21 cellular contexts compared by ENCODE assay signal in genomic region chr12:17151917-17152316, GRCh38.
DNase-seq lines count a peak whose midpoint lies in the region; ATAC-seq, FAIRE-seq and TF ChIP-seq lines count a peak whose summit lies in the region.
"Had no signal": no experiment of that assay in that cellular context is flagged by ENCODE, and none has a peak within 500 bp of the region (broad histone marks: within the 10 kb centered on the region; RNA-seq: fewer than 3 reads in every experiment).

No MANE protein-coding gene starts in this region.

- no peak for TF ChIP-seq RAD21 in HepG2 (CRISPR knock-in tag; IDR thresholded peaks at IDR 0.05)

- no peak for FAIRE-seq in HepG2 (lab: Jason Lieb, UNC)
- FAIRE-seq in small intestine (lab: Jason Lieb, UNC): no peak
- FAIRE-seq: A204.1, G401.6, GM12891, GM19239 had no signal

- no peak for ATAC-seq in HepG2

- H4K20me1 ChIP-seq in hepatocyte (ENCODE audit: insufficient read depth, poor library complexity, severe bottlenecking): no peaks in the 10 kb centered on the region
- no peaks in the 10 kb centered on the region for H4K20me1 ChIP-seq in HepG2 (ENCODE audit: insufficient read depth, low read length)
- H4K20me1 ChIP-seq: BLaER1 had no signal

- no peaks in the 10 kb centered on the region for H3K4me1 ChIP-seq in hepatocyte (ENCODE audit: insufficient read depth)
- H3K4me1 ChIP-seq in HepG2 (ENCODE audit: insufficient read depth, low read length): no peaks in the 10 kb centered on the region
- no peaks in the 10 kb centered on the region for H3K4me1 ChIP-seq in small intestine (ENCODE audit: control insufficient read depth in 2 of 2, insufficient read depth in 1 of 2, low read depth in 1 of 2, low read length in 1 of 2)
- H3K4me1 ChIP-seq: BE2C had no signal

- no peak for TF ChIP-seq CTCF in hepatocyte (IDR thresholded peaks at IDR 0.05; ENCODE audit: poor library complexity)
- TF ChIP-seq CTCF in HepG2 (CRISPR knock-in tag; IDR thresholded peaks at IDR 0.05): no peak

- H3K4me2 ChIP-seq in hepatocyte: no peak overlapping the region
- no peak overlapping the region for H3K4me2 ChIP-seq in HepG2 (ENCODE audit: low read depth, low read length)
- H3K4me2 ChIP-seq: BLaER1 had no signal

- intact Hi-C loops in HepG2 (cut with micrococcal nuclease; ENCODE audit: unreplicated experiment): no loop called here

- no TSS peak for BruUV-seq in HepG2 (replicated peaks; lab: Mats Ljungman, UMichigan)

- H3K9ac ChIP-seq in HepG2 (ENCODE audit: insufficient read depth, low read depth, low read length): no peak overlapping the region
- H3K9ac ChIP-seq: BLaER1 had no signal

- no peaks in the 10 kb centered on the region for H3K36me3 ChIP-seq in hepatocyte (replicated peaks; ENCODE audit: insufficient read depth, low read depth)
- no peaks in the 10 kb centered on the region for H3K36me3 ChIP-seq in HepG2 (replicated peaks in 1 of 2; ENCODE audit: control insufficient read depth in 1 of 2, insufficient read depth in 2 of 2, low read length in 2 of 2)
- H3K36me3 ChIP-seq in small intestine (ENCODE audit: control insufficient read depth in 2 of 2, insufficient read depth in 2 of 2, low read length in 2 of 2): no peaks in the 10 kb centered on the region
- H3K36me3 ChIP-seq: BE2C, BLaER1 had no signal

- TF ChIP-seq EP300 in HepG2 (IDR thresholded peaks at IDR 0.05; ENCODE audit: low read depth in 2 of 2, low read length in 2 of 2): no peak
- TF ChIP-seq EP300 in HepG2 (CRISPR knock-in tag; IDR thresholded peaks at IDR 0.05; ENCODE audit: borderline replicate concordance): no peak

- H2AFZ ChIP-seq in hepatocyte: no peak overlapping the region
- H2AFZ ChIP-seq in HepG2 (ENCODE audit: low read length): no peak overlapping the region

- TF ChIP-seq POLR2A in HepG2 (IDR thresholded peaks at IDR 0.05; ENCODE audit: insufficient read depth in 1 of 2, low read depth in 2 of 2, low read length in 2 of 2): no peak

- no peaks in the 10 kb centered on the region for H3K9me3 ChIP-seq in hepatocyte (ENCODE audit: low read depth)
- peaks cover 55% of the 10 kb centered on the region for H3K9me3 ChIP-seq in HepG2 (ENCODE audit: low read length)
- H3K9me3 ChIP-seq in small intestine (ENCODE audit: control insufficient read depth, low read depth): no peaks in the 10 kb centered on the region
- H3K9me3 ChIP-seq: BE2C had no signal

- H3K27ac ChIP-seq in hepatocyte (no peak overlapping the region), HepG2 (ENCODE audit: extremely low read length, insufficient read depth, low read length) (no peak overlapping the region), small intestine (ENCODE audit: low read depth in 1 of 2, low read length in 1 of 2) (no peak overlapping the region)
- H3K27ac ChIP-seq: BLaER1 had no signal

- H3K27me3 ChIP-seq in hepatocyte: no peaks in the 10 kb centered on the region
- no peaks in the 10 kb centered on the region for H3K27me3 ChIP-seq in HepG2 (ENCODE audit: control insufficient read depth in 1 of 2, insufficient read depth in 2 of 2, low read length in 2 of 2)
- no peaks in the 10 kb centered on the region for H3K27me3 ChIP-seq in small intestine (ENCODE audit: control insufficient read depth in 2 of 2, insufficient read depth in 2 of 2, low read length in 2 of 2)
- H3K27me3 ChIP-seq: BE2C, BLaER1 had no signal

- 83% methylated on average over 2 of the region's 2 CpGs for WGBS in hepatocyte (ENCODE audit: low lambda C conversion rate, missing lambda C conversion rate)
- 0% methylated on average over 2 of the region's 2 CpGs for WGBS in HepG2 (ENCODE audit: low lambda C conversion rate)
- 18 to 63% (median 47%) methylated on average over 2 of the region's 2 CpGs for WGBS in small intestine, 3 donors

- DNase-seq in hepatocyte (ENCODE audit: low spot score) (peak; percentile 11), HepG2 (ENCODE audit: low spot score) (peak; percentile 1), small intestine (peak; percentile 11), mesenteric fat pad (ENCODE audit: low spot score) (no peak), middle frontal gyrus (ENCODE audit: extremely low spot score, low spot score) (no peak), DMS 273 (lab: John Stamatoyannopoulos, UW; ENCODE audit: unreplicated experiment) (no peak)
- DNase-seq: 8988T; ACHN; BE2C; C1 segment of cervical spinal cord; CD4-positive, alpha-beta memory T cell; CD4-positive, CD25-positive, alpha-beta regulatory T cell; CD8-positive, alpha-beta memory T cell; COR-L47; DMS79 treated with DMSO at 0.1 percent for 48 hours; GF-D8 had no signal

- in situ Hi-C loops in HepG2 (cut with HindIII; ENCODE audit: extremely low pct_ligation_motif_present, low pct_unique_long_range_greater_than_20kb): no loop called here

- POLR2A ChIA-PET in HepG2 (lab: Yijun Ruan, JAX): no interaction called here

- CTCF ChIA-PET in HepG2 (lab: Yijun Ruan, JAX; ENCODE audit: low intra/inter-chr PET ratio, low total read pairs): no interaction called here

- H3K4me3 ChIP-seq in hepatocyte (no peak overlapping the region), HepG2 (replicated peaks in 1 of 3; ENCODE audit: insufficient read depth in 1 of 3, low read depth in 2 of 3, low read length in 3 of 3) (no peak overlapping the region), small intestine (ENCODE audit: low read depth in 1 of 2, low read length in 2 of 2) (no peak overlapping the region)
- H3K4me3 ChIP-seq: BLaER1 had no signal

- no peaks in the 10 kb centered on the region for H3K9me2 ChIP-seq in hepatocyte (replicated peaks; ENCODE audit: insufficient read depth)

- H3K79me2 ChIP-seq in hepatocyte (no peaks in the 10 kb centered on the region), HepG2 (ENCODE audit: insufficient read depth, low read length) (no peaks in the 10 kb centered on the region)

TF ChIP-seq in HepG2, 621 proteins besides CTCF, POLR2A, EP300 and RAD21:
- TF ChIP-seq TP53 (CRISPR knock-in tag; conservative IDR thresholded peaks at IDR 0.05) (no peak), HNF4A (CRISPR knock-in tag; IDR thresholded peaks at IDR 0.05) (0 out of 2 replicates have a peak, but pooled peaks have one; percentile 12), HNRNPL (IDR thresholded peaks at IDR 0.05; ENCODE audit: low read depth, low read length) (no peak), ZKSCAN5 (CRISPR knock-in tag; IDR thresholded peaks at IDR 0.05) (no peak)
- TF ChIP-seq, protein P1, sequence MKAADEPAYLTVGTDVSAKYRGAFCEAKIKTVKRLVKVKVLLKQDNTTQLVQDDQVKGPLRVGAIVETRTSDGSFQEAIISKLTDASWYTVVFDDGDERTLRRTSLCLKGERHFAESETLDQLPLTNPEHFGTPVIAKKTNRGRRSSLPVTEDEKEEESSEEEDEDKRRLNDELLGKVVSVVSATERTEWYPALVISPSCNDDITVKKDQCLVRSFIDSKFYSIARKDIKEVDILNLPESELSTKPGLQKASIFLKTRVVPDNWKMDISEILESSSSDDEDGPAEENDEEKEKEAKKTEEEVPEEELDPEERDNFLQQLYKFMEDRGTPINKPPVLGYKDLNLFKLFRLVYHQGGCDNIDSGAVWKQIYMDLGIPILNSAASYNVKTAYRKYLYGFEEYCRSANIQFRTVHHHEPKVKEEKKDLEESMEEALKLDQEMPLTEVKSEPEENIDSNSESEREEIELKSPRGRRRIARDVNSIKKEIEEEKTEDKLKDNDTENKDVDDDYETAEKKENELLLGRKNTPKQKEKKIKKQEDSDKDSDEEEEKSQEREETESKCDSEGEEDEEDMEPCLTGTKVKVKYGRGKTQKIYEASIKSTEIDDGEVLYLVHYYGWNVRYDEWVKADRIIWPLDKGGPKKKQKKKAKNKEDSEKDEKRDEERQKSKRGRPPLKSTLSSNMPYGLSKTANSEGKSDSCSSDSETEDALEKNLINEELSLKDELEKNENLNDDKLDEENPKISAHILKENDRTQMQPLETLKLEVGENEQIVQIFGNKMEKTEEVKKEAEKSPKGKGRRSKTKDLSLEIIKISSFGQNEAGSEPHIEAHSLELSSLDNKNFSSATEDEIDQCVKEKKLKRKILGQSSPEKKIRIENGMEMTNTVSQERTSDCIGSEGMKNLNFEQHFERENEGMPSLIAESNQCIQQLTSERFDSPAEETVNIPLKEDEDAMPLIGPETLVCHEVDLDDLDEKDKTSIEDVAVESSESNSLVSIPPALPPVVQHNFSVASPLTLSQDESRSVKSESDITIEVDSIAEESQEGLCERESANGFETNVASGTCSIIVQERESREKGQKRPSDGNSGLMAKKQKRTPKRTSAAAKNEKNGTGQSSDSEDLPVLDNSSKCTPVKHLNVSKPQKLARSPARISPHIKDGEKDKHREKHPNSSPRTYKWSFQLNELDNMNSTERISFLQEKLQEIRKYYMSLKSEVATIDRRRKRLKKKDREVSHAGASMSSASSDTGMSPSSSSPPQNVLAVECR (CRISPR knock-in tag; IDR thresholded peaks at IDR 0.05; ENCODE audit: borderline replicate concordance): no peak

Comparison
In these comparisons a context has a peak if more than half of its experiments do, and no peak if none do; other contexts are left out.
1. DNase-seq: peak in hepatocyte (single experiment), HepG2 (single experiment) and small intestine (single experiment); none in mesenteric fat pad (single experiment), middle frontal gyrus (single experiment) and DMS 273 (single experiment).